In the genomic region with DNA sequence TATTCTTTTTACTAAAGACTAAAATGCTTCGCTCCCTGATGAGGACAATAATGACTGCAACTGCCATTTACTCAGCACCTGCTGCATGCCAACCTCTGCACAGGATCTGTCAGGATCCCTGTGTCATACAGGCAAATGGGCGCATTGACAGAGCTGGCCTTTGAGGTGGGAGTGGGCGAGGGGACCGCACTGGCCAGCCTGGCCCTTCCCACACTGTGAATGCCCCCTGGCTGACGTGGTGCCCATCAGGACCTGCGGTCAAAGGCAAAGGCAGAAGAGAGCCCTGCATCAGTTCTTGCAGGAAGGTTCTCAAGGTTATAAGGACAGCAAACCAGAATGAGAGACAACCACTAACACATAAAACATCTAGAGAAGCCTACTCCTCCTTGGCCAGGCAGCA, we compare ENCODE assay signal across 25 cellular contexts.
"Had no signal": no experiment of that assay in that cellular context is flagged by ENCODE, and none has a peak within 500 bp of the region (broad histone marks: within the 10 kb centered on the region; RNA-seq: fewer than 3 reads in every experiment).

No MANE protein-coding gene starts in this region.

- H3K27ac Mint-ChIP-seq: dendritic cell treated with granulocyte-macrophage colony-stimulating factor and Interleukin-4, amounts not matched to agents 40 ng/mL and 50 ng/mL, for 4 days; endodermal cell; mesothelial cell of epicardium; naive B cell had no signal

- ATAC-seq: effector memory CD8-positive, alpha-beta T cell; esophagus mucosa; gastrocnemius medialis; heart right ventricle; left cardiac atrium; left lung; left ventricle myocardium superior; lower lobe of right lung; mucosa of descending colon; naive thymus-derived CD8-positive, alpha-beta T cell had no signal

- H3K9me3 ChIP-seq: esophagus squamous epithelium, gastrocnemius medialis, heart right ventricle, left lung, lower lobe of right lung, mucosa of descending colon had no signal

- H3K4me1 Mint-ChIP-seq: endodermal cell, mesothelial cell of epicardium, naive B cell had no signal

- DNase-seq: cortex of kidney; effector CD8-positive, alpha-beta T cell; effector memory CD8-positive, alpha-beta T cell; endodermal cell; erythroblast; esophagus squamous epithelium; foreskin fibroblast; foreskin melanocyte; gastrocnemius medialis; glutamatergic neuron; head of caudate nucleus; heart right ventricle; hippocampal formation; left cardiac atrium; left lung; left ventricle myocardium superior; lower lobe of right lung; mesenchymal stem cell; mucosa of descending colon; naive B cell; naive thymus-derived CD8-positive, alpha-beta T cell had no signal

- H3K4me1 ChIP-seq: esophagus squamous epithelium, gastrocnemius medialis, left lung, lower lobe of right lung had no signal

- H3K9me3 Mint-ChIP-seq: dendritic cell treated with granulocyte-macrophage colony-stimulating factor and Interleukin-4, amounts not matched to agents 40 ng/mL and 50 ng/mL, for 4 days; effector memory CD8-positive, alpha-beta T cell; endodermal cell; mesothelial cell of epicardium; naive B cell; naive thymus-derived CD8-positive, alpha-beta T cell had no signal

- H3K36me3 Mint-ChIP-seq: mesothelial cell of epicardium had no signal

- H3K4me3 Mint-ChIP-seq: dendritic cell treated with granulocyte-macrophage colony-stimulating factor and Interleukin-4, amounts not matched to agents 40 ng/mL and 50 ng/mL, for 4 days; effector memory CD8-positive, alpha-beta T cell; endodermal cell; mesothelial cell of epicardium; naive B cell had no signal

- H3K4me3 ChIP-seq: esophagus squamous epithelium, gastrocnemius medialis, heart right ventricle, left lung, lower lobe of right lung, mucosa of descending colon had no signal

- H3K27me3 ChIP-seq: esophagus squamous epithelium, gastrocnemius medialis, heart right ventricle, left lung had no signal

- H3K27ac ChIP-seq: epithelial cell of prostate, esophagus squamous epithelium, gastrocnemius medialis, heart right ventricle, left lung, lower lobe of right lung had no signal

- H3K27me3 Mint-ChIP-seq: dendritic cell treated with granulocyte-macrophage colony-stimulating factor and Interleukin-4, amounts not matched to agents 40 ng/mL and 50 ng/mL, for 4 days; effector memory CD8-positive, alpha-beta T cell; naive B cell had no signal

- H3K36me3 ChIP-seq: lower lobe of right lung had no signal
